ENCODE assay signal across 1 cellular context in the genomic region with DNA sequence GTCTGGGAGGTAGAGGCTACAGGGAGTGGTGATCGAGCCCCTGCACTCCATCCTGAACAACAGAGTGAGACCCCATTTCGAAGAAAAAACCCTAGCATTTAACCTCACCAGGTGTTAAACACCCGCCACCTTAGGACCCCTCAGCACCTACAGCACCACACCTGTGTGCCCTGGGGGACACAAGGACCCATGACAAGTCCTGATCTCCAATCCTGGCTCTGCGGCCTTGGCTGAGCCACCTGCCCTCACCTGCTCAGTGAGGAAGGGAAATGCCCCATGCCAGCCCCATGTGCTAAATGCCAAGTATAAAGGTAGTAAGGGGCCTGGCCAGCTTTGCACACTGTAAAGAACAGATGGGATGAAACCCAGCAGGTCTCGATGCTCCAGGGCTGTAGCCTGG.
TF ChIP-seq lines count a peak whose summit lies in the region.

No MANE protein-coding gene starts in this region.

TF ChIP-seq in GM12891, 5 proteins besides CTCF, POLR2A, EP300 and RAD21 (continued from another document):
- TF ChIP-seq PAX5 (IDR thresholded peaks at IDR 0.05; ENCODE audit: insufficient read depth, low read length, severe bottlenecking), result no peak
